Comparison of ENCODE assay signal across 8 cellular contexts in the genomic region with DNA sequence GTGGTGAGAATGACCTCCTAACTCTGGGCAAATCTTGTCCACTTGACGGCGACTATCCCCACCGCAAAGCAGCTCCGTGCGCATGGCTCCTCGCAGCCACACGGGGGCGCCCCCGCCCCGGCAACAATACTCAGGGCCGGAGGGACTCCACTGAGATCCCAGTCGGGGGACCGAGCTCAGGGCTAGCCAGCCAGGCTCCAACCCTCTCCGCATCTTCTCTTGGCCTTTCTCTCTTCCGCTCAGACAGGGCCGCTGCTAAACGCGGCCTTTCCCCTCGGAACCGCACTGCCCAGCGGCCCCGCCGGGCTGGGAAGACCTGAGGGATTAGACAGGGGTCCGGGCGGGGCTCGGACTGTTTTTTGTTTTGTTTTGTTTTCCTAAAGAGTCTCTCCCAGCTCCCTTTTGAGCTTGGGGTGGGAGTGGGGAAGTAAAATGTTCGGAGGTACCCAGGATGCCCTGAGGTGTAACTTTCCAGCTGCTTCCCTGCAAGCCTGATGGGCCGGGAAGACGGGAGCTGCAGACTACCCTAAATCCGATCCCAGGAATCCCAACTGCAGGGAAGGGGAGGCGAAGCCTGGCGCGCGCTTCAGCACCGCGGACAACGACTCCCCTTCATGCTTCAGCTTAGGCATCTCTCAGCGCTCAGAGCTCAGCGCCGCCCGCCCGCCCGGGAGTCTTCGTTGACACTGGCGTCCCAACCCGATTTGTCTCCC.
DNase-seq lines count a peak whose midpoint lies in the region; ATAC-seq and TF ChIP-seq lines count a peak whose summit lies in the region.

No MANE protein-coding gene starts in this region.

- no peaks in the 10 kb centered on the region for H3K27me3 ChIP-seq in rectal smooth muscle tissue (ENCODE audit: control insufficient read depth, insufficient read depth, low read length)

- in situ Hi-C loops in astrocyte of the cerebellum (cut with HindIII; ENCODE audit: low sequenced_read_pairs): no loop called here

- peak; percentile 98 for TF ChIP-seq CTCF in GM10266 (IDR thresholded peaks at IDR 0.05; ENCODE audit: control insufficient read depth, insufficient read depth, low read depth, missing control alignments)
- TF ChIP-seq CTCF in astrocyte of the cerebellum (IDR thresholded peaks at IDR 0.05; ENCODE audit: low read depth, low read length, missing control alignments): peak; percentile 97

- H3K4me1 ChIP-seq in rectal smooth muscle tissue (ENCODE audit: control insufficient read depth, insufficient read depth, low read length): peaks cover 5% of the 10 kb centered on the region

- DNase-seq in GM10266 (ENCODE audit: extremely low spot score): peak; percentile 93
- DNase-seq in NCI-H1105 treated with DMSO at 0.1 percent for 48 hours (lab: John Stamatoyannopoulos, UW): peak; percentile 78
- peak; percentile 47 for DNase-seq in T-helper 22 cell (ENCODE audit: low read depth)
- DNase-seq in astrocyte of the cerebellum (ENCODE audit: low read depth): peak; percentile 63
- DNase-seq in hepatic stellate cell (ENCODE audit: low spot score): peak; percentile 90
- no peak for DNase-seq in cortex of kidney (lab: John Stamatoyannopoulos, UW)

- ATAC-seq in HG02571 (IDR thresholded peaks at IDR 0.05; ENCODE audit: unreplicated experiment): peak; percentile 44

- no peaks in the 10 kb centered on the region for H3K36me3 ChIP-seq in rectal smooth muscle tissue (ENCODE audit: control insufficient read depth, insufficient read depth, low read length)

- peak overlapping the region; percentile 32 for H3K4me3 ChIP-seq in astrocyte of the cerebellum (ENCODE audit: low read depth, low read length)
- peak overlapping the region; percentile 51 for H3K4me3 ChIP-seq in rectal smooth muscle tissue (ENCODE audit: low read length)

- no peak overlapping the region for H3K9ac ChIP-seq in rectal smooth muscle tissue (ENCODE audit: low read length)

- H3K27ac ChIP-seq in rectal smooth muscle tissue (ENCODE audit: low read depth, low read length): no peak overlapping the region
